ENCODE assay signal across 8 cellular contexts in the genomic region with DNA sequence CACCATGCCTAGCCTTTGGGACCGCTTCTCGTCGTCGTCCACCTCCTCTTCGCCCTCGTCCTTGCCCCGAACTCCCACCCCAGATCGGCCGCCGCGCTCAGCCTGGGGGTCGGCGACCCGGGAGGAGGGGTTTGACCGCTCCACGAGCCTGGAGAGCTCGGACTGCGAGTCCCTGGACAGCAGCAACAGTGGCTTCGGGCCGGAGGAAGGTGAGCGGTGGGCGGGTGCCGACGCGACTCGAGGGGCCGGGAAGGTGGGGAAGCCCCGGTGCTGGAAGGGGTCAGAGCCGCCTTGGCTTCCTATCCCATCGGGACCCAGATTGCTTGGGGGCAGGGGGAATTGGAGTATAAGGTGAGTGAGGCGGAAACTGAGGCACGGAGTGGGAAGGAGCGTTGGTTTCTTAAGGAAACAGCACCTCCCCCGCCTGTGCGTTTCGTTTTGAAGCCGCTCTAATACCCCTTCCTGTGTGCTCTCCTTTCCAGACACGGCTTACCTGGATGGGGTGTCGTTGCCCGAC.
DNase-seq lines count a peak whose midpoint lies in the region; TF ChIP-seq lines count a peak whose summit lies in the region.

No MANE protein-coding gene starts in this region.

- H3K4me1 Mint-ChIP-seq in nephron progenitor cell = peaks cover 66% of the 10 kb centered on the region

- H3K9me3 Mint-ChIP-seq in nephron progenitor cell = no peaks in the 10 kb centered on the region

- H3K4me3 ChIP-seq in epithelial cell of esophagus (ENCODE audit: low read length) = peak overlapping the region; percentile 96

- DNase-seq in NCI-H748 (lab: John Stamatoyannopoulos, UW; ENCODE audit: unreplicated experiment) (peak; percentile 52), NCI-H748 treated with DMSO at 0.1 percent for 48 hours (lab: John Stamatoyannopoulos, UW) (no peak), OCI-M1 (lab: John Stamatoyannopoulos, UW) (peak; percentile 84), epithelial cell of esophagus (ENCODE audit: low read depth) (no peak), nephron progenitor cell (peak; percentile 55), RPMI8226 (no peak), ecto neural progenitor cell (ENCODE audit: low spot score) (no peak)
- DNase-seq in effector CD8-positive, alpha-beta T cell (lab: John Stamatoyannopoulos, UW) = no peak

- H3K36me3 Mint-ChIP-seq in nephron progenitor cell (ENCODE audit: low read depth) = peaks cover 20% of the 10 kb centered on the region

- TF ChIP-seq CTCF in epithelial cell of esophagus (IDR thresholded peaks at IDR 0.05; ENCODE audit: insufficient read depth, low read depth, low read length, missing control alignments) = no peak
- no peak for TF ChIP-seq CTCF in nephron progenitor cell (IDR thresholded peaks at IDR 0.05)

- H3K4me3 Mint-ChIP-seq in nephron progenitor cell = peak overlapping the region; percentile 94

- H3K27ac Mint-ChIP-seq in nephron progenitor cell = peak overlapping the region; percentile 80

- no peaks in the 10 kb centered on the region for H3K27me3 Mint-ChIP-seq in nephron progenitor cell (ENCODE audit: low read depth, poor library complexity)

Comparison
In these comparisons a context has a peak if more than half of its experiments do, and no peak if none do; other contexts are left out.
1. DNase-seq: peak in NCI-H748 (single experiment), OCI-M1 (single experiment) and nephron progenitor cell (single experiment); none in NCI-H748 treated with DMSO at 0.1 percent for 48 hours (single experiment), epithelial cell of esophagus (single experiment), RPMI8226 (single experiment), ecto neural progenitor cell (single experiment) and effector CD8-positive, alpha-beta T cell (single experiment).